Comparison of ENCODE assay signal across 28 cellular contexts in genomic region chr2:30880516-30880915, GRCh38.
"Had no signal": no experiment of that assay in that cellular context is flagged by ENCODE, and none has a peak within 500 bp of the region (broad histone marks: within the 10 kb centered on the region; RNA-seq: fewer than 3 reads in every experiment).

No MANE protein-coding gene starts in this region.

- H3K36me3 Mint-ChIP-seq: stimulated activated effector memory CD8-positive, alpha-beta T cell treated with anti-CD3 and anti-CD28 coated beads, Interleukin-12 subunit alpha, Interleukin-12 subunit beta, amount 100 ng/mL, for 72 hours; stimulated activated memory B cell treated with anti-CD40 and anti-IgM and Interleukin-4, amounts not matched to agents 10 μg/mL and 1 μg/mL and 100 μg/mL, for 72 hours; stimulated activated naive B cell treated with anti-CD40 and anti-IgM and Interleukin-4, amounts not matched to agents 10 μg/mL and 1 μg/mL and 100 μg/mL, for 72 hours; type B pancreatic cell had no signal

- H3K4me1 ChIP-seq: stomach, testis, thyroid gland, tibial artery, tibial nerve, transverse colon, upper lobe of left lung, upper lobe of right lung, uterus, vagina had no signal

- H3K9me3 Mint-ChIP-seq: stimulated activated effector memory CD8-positive, alpha-beta T cell treated with anti-CD3 and anti-CD28 coated beads, Interleukin-12 subunit alpha, Interleukin-12 subunit beta, amount 100 ng/mL, for 72 hours; stimulated activated memory B cell treated with anti-CD40 and anti-IgM and Interleukin-4, amounts not matched to agents 10 μg/mL and 1 μg/mL and 100 μg/mL, for 72 hours; stimulated activated naive CD8-positive, alpha-beta T cell treated with anti-CD3 and anti-CD28 coated beads, Interleukin-15, amount 100 ng/mL, for 72 hours; stimulated activated naive CD8-positive, alpha-beta T cell treated with anti-CD3 and anti-CD28 coated beads, Interleukin-15, Interleukin-2, amounts not matched to agents 100 ng/mL and 50 ng/mL, for 24 hours; type B pancreatic cell had no signal

- H3K4me1 Mint-ChIP-seq: stimulated activated effector memory CD8-positive, alpha-beta T cell treated with anti-CD3 and anti-CD28 coated beads, Interleukin-12 subunit alpha, Interleukin-12 subunit beta, amount 100 ng/mL, for 72 hours; stimulated activated memory B cell treated with anti-CD40 and anti-IgM and Interleukin-4, amounts not matched to agents 10 μg/mL and 1 μg/mL and 100 μg/mL, for 72 hours; stimulated activated naive B cell treated with anti-CD40 and anti-IgM and Interleukin-4, amounts not matched to agents 10 μg/mL and 1 μg/mL and 100 μg/mL, for 72 hours; stimulated activated naive CD8-positive, alpha-beta T cell treated with anti-CD3 and anti-CD28 coated beads, Interleukin-15, amount 100 ng/mL, for 72 hours had no signal

- H3K27ac ChIP-seq: stomach, testis, thoracic aorta, thyroid gland, tibial artery, tibial nerve, transverse colon, upper lobe of left lung, upper lobe of right lung, uterus, vagina had no signal

- H3K9me3 ChIP-seq: testis, thoracic aorta, thyroid gland, tibial artery, transverse colon, upper lobe of left lung, upper lobe of right lung, uterus, vagina had no signal

- H3K27ac Mint-ChIP-seq: stimulated activated effector memory CD8-positive, alpha-beta T cell treated with anti-CD3 and anti-CD28 coated beads, Interleukin-12 subunit alpha, Interleukin-12 subunit beta, amount 100 ng/mL, for 72 hours; stimulated activated memory B cell treated with anti-CD40 and anti-IgM and Interleukin-4, amounts not matched to agents 10 μg/mL and 1 μg/mL and 100 μg/mL, for 72 hours; stimulated activated naive B cell treated with anti-CD40 and anti-IgM and Interleukin-4, amounts not matched to agents 10 μg/mL and 1 μg/mL and 100 μg/mL, for 72 hours; stimulated activated naive CD8-positive, alpha-beta T cell treated with anti-CD3 and anti-CD28 coated beads, Interleukin-15, amount 100 ng/mL, for 72 hours; stimulated activated naive CD8-positive, alpha-beta T cell treated with anti-CD3 and anti-CD28 coated beads, Interleukin-15, Interleukin-2, amounts not matched to agents 100 ng/mL and 50 ng/mL, for 24 hours; type B pancreatic cell had no signal

- H3K4me3 ChIP-seq: stomach, testis, thoracic aorta, thyroid gland, tibial artery, tibial nerve, transverse colon, upper lobe of left lung, upper lobe of right lung, uterus, vagina had no signal

- H3K27me3 ChIP-seq: stomach, testis, thyroid gland, tibial nerve, upper lobe of left lung, upper lobe of right lung, uterus, vagina had no signal

- H3K4me3 Mint-ChIP-seq: stimulated activated effector memory CD8-positive, alpha-beta T cell treated with anti-CD3 and anti-CD28 coated beads, Interleukin-12 subunit alpha, Interleukin-12 subunit beta, amount 100 ng/mL, for 72 hours; stimulated activated memory B cell treated with anti-CD40 and anti-IgM and Interleukin-4, amounts not matched to agents 10 μg/mL and 1 μg/mL and 100 μg/mL, for 72 hours; stimulated activated naive B cell treated with anti-CD40 and anti-IgM and Interleukin-4, amounts not matched to agents 10 μg/mL and 1 μg/mL and 100 μg/mL, for 72 hours; stimulated activated naive CD8-positive, alpha-beta T cell treated with anti-CD3 and anti-CD28 coated beads, Interleukin-15, amount 100 ng/mL, for 72 hours; stimulated activated naive CD8-positive, alpha-beta T cell treated with anti-CD3 and anti-CD28 coated beads, Interleukin-15, Interleukin-2, amounts not matched to agents 100 ng/mL and 50 ng/mL, for 24 hours; type B pancreatic cell had no signal

- DNase-seq: stimulated activated CD4-positive, alpha-beta T cell treated with anti-CD3 and anti-CD28 coated beads, Interleukin-2, amount 100 ng/mL, for 48 hours; stimulated activated CD4-positive, alpha-beta T cell treated with anti-CD3 and anti-CD28 coated beads, Interleukin-4, amount 100 ng/mL, for 1 hour; stimulated activated CD4-positive, alpha-beta T cell treated with anti-CD3 and anti-CD28 coated beads, Interleukin-4, amount 100 ng/mL, for 24 hours; stimulated activated CD4-positive, alpha-beta T cell treated with anti-CD3 and anti-CD28 coated beads, Interleukin-4, amount 100 ng/mL, for 4 hours; stimulated activated CD8-positive, alpha-beta memory T cell treated with anti-CD3 and anti-CD28 coated beads, Interleukin-4, amount 100 ng/mL, for 48 hours; stimulated activated naive B cell treated with anti-CD40 and anti-IgM and Interleukin-4, amounts not matched to agents 10 μg/mL and 1 μg/mL and 100 μg/mL, for 72 hours; stimulated activated naive CD4-positive, alpha-beta T cell; stimulated activated naive CD4-positive, alpha-beta T cell treated with Interleukin-2 at 50 U/mL for 16 hours; stimulated activated naive CD8-positive, alpha-beta T cell treated with anti-CD3 and anti-CD28 coated beads, Interleukin-15, amount 100 ng/mL, for 72 hours; stimulated activated naive CD8-positive, alpha-beta T cell treated with anti-CD3 and anti-CD28 coated beads, Interleukin-15, Interleukin-2, amounts not matched to agents 100 U/mL and 50 U/mL, for 24 hours; stomach; substantia nigra; testis; thyroid gland; tibial artery; transverse colon; trophoblast cell; upper lobe of left lung; upper lobe of right lung; uterus had no signal

- FAIRE-seq: urothelium cell line had no signal

- H3K36me3 ChIP-seq: stomach, thoracic aorta, thyroid gland, tibial artery, tibial nerve, transverse colon, upper lobe of left lung, upper lobe of right lung, uterus, vagina had no signal
